ENCODE assay signal across 8 cellular contexts in the genomic region with DNA sequence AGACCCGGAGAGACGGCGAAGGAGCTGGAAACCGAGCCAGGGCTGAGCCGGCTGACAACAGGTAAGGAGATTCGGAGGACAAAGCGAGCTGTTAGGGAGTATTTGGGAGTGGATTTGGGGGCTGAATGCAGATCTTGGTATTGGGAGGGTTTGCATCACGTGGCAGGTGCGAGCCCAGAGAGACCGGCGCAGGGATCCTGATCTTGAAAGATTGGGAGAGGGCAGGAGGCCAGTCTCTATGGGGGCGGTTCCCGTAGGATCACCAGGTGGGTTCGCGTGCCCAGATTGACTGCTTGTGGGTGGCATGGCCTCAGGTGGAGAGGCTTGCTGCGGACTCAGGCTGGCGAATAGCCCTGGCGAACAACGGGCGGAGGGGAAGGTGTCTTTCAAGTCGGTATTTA. TPM values are rescaled to one million over a fixed set of nuclear protein-coding genes. Genes with fewer than 3 reads are reported as not detected.
DNase-seq lines count a peak whose midpoint lies in the region; ATAC-seq, FAIRE-seq and TF ChIP-seq lines count a peak whose summit lies in the region.

No MANE protein-coding gene starts in this region.

- TF ChIP-seq RAD21 in liver (IDR thresholded peaks at IDR 0.05) (no peak), HepG2 (CRISPR knock-in tag; IDR thresholded peaks at IDR 0.05) (no peak)

- WGBS in liver, result 8% methylated on average over 21 of the region's 21 CpGs
- 90% methylated on average over 21 of the region's 21 CpGs for WGBS in HepG2 (ENCODE audit: low lambda C conversion rate)
- WGBS in aorta, 2 donors, result 0 to 1% methylated on average over 21 of the region's 21 CpGs

- H3K9ac ChIP-seq in liver (ENCODE audit: low read depth in 1 of 2, low read length in 2 of 2) (peak overlapping the region in 1 of 2 donors; percentile 21), HepG2 (ENCODE audit: insufficient read depth, low read depth, low read length) (no peak overlapping the region)

- TF ChIP-seq CTCF in liver (IDR thresholded peaks at IDR 0.05; ENCODE audit: low read depth, low read length, missing input control) (no peak), HepG2 (CRISPR knock-in tag; IDR thresholded peaks at IDR 0.05) (no peak), chondrocyte (IDR thresholded peaks at IDR 0.05) (no peak)

- DNase-seq in HepG2 (ENCODE audit: low spot score) (no peak), chondrocyte (ENCODE audit: low spot score) (no peak), mucosa of gallbladder (ENCODE audit: low spot score) (peak; percentile 19), aorta (peak in 1 of 2 donors; percentile 81), NCI-H1417 treated with DMSO at 0.1 percent for 48 hours (lab: John Stamatoyannopoulos, UW) (no peak), HAP-1 (ENCODE audit: low spot score in 2 of 2) (no peak)
- no peak for DNase-seq in activated CD4-positive, CD25-positive, alpha-beta regulatory T cell (lab: John Stamatoyannopoulos, UW)

- H3K79me2 ChIP-seq in HepG2 (ENCODE audit: insufficient read depth, low read length), result no peaks in the 10 kb centered on the region

- in situ Hi-C loops in HepG2 (cut with HindIII; ENCODE audit: extremely low pct_ligation_motif_present, low pct_unique_long_range_greater_than_20kb) (no loop called here), HAP-1 (cut with MboI; ENCODE audit: low sequenced_read_pairs) (no loop called here)

- CTCF ChIA-PET in HepG2 (lab: Yijun Ruan, JAX; ENCODE audit: low intra/inter-chr PET ratio, low total read pairs), result no interaction called here

- peaks cover 18% of the 10 kb centered on the region for H3K4me1 Mint-ChIP-seq in chondrocyte (ENCODE audit: low read depth)

- no peak for TF ChIP-seq EP300 in HepG2 (IDR thresholded peaks at IDR 0.05; ENCODE audit: low read depth in 2 of 2, low read length in 2 of 2)
- no peak for TF ChIP-seq EP300 in HepG2 (CRISPR knock-in tag; IDR thresholded peaks at IDR 0.05; ENCODE audit: borderline replicate concordance)

- no peaks in the 10 kb centered on the region for H3K9me3 ChIP-seq in liver (ENCODE audit: control insufficient read depth in 4 of 4, low read length in 3 of 4)
- no peaks in the 10 kb centered on the region for H3K9me3 ChIP-seq in HepG2 (ENCODE audit: low read length)
- no peaks in the 10 kb centered on the region for H3K9me3 ChIP-seq in aorta (ENCODE audit: control insufficient read depth, low read length)
- H3K9me3 ChIP-seq in HAP-1, result no peaks in the 10 kb centered on the region

- TF ChIP-seq POLR2A in HepG2 (IDR thresholded peaks at IDR 0.05; ENCODE audit: insufficient read depth in 1 of 2, low read depth in 2 of 2, low read length in 2 of 2), result no peak

- H3K4me3 Mint-ChIP-seq in chondrocyte (ENCODE audit: unreplicated experiment), result peak overlapping the region; percentile 79

- peak overlapping the region; percentile 4 to 79 for H3K27ac ChIP-seq in liver (ENCODE audit: low read depth in 1 of 2, low read length in 2 of 2)
- H3K27ac ChIP-seq in HepG2 (ENCODE audit: extremely low read length, insufficient read depth, low read length), result no peak overlapping the region
- H3K27ac ChIP-seq in aorta (ENCODE audit: low read depth in 1 of 2, low read length in 2 of 2), result peak overlapping the region in 1 of 2 donors; percentile 80

- H3K4me3 ChIP-seq in liver (ENCODE audit: low read depth in 1 of 3, low read length in 3 of 3) (peak overlapping the region in 2 of 3 donors; percentile 59 to 69), HepG2 (replicated peaks in 1 of 3; ENCODE audit: insufficient read depth in 1 of 3, low read depth in 2 of 3, low read length in 3 of 3) (no peak overlapping the region), aorta (ENCODE audit: low read length in 2 of 2) (peak overlapping the region; percentile 24 to 71), HAP-1 (no peak overlapping the region)

- intact Hi-C loops in HepG2 (cut with micrococcal nuclease; ENCODE audit: unreplicated experiment), result no loop called here
- intact Hi-C loops in aorta (cut with DNase I), result loop anchor here in 1 of 2 donors (5.0 kb wide), 1 partner anchor 35 kb away; no protein-coding TSS in a partner anchor

- H3K4me2 ChIP-seq in HepG2 (ENCODE audit: low read depth, low read length), result no peak overlapping the region

- BruUV-seq in HepG2 (replicated peaks; lab: Mats Ljungman, UMichigan), result no TSS peak

- peaks cover 19% of the 10 kb centered on the region for H3K36me3 Mint-ChIP-seq in chondrocyte (ENCODE audit: low read depth)

- H3K4me1 ChIP-seq in liver (ENCODE audit: control insufficient read depth in 4 of 4, insufficient read depth in 4 of 4, low read length in 3 of 4) (peaks cover 7 to 59% (median 53%) of the 10 kb centered on the region in 4 donors), HepG2 (ENCODE audit: insufficient read depth, low read length) (peaks cover 33% of the 10 kb centered on the region), aorta (ENCODE audit: control insufficient read depth in 1 of 2, insufficient read depth in 2 of 2, low read length in 2 of 2) (no peaks in the 10 kb centered on the region), HAP-1 (no peaks in the 10 kb centered on the region)

- H3K27me3 ChIP-seq in liver (ENCODE audit: control insufficient read depth in 4 of 4, insufficient read depth in 4 of 4, low read length in 3 of 4) (no peaks in the 10 kb centered on the region), HepG2 (ENCODE audit: control insufficient read depth in 1 of 2, insufficient read depth in 2 of 2, low read length in 2 of 2) (peaks cover 0 to 5% of the 10 kb centered on the region in 2 experiments; a peak in 1 of 5 replicates), aorta (ENCODE audit: control insufficient read depth in 1 of 2, insufficient read depth in 2 of 2, low read length in 1 of 2) (no peaks in the 10 kb centered on the region), HAP-1 (ENCODE audit: low read depth) (0 out of 2 replicates have a peak, but pooled peaks cover 3% of the 10 kb centered on the region)

- no peaks in the 10 kb centered on the region for H3K27me3 Mint-ChIP-seq in chondrocyte (ENCODE audit: low read depth)

- no peak overlapping the region for H2AFZ ChIP-seq in HepG2 (ENCODE audit: low read length)

- ATAC-seq in HepG2 (no peak), aorta (ENCODE audit: low FRiP score) (no peak)

- H4K20me1 ChIP-seq in HepG2 (ENCODE audit: insufficient read depth, low read length), result no peaks in the 10 kb centered on the region

- H3K27ac Mint-ChIP-seq in chondrocyte (ENCODE audit: unreplicated experiment), result peak overlapping the region; percentile 86

- no peak for FAIRE-seq in HepG2 (lab: Jason Lieb, UNC)

- H3K36me3 ChIP-seq in liver (ENCODE audit: control insufficient read depth in 4 of 4, insufficient read depth in 3 of 4, low read depth in 1 of 4, low read length in 3 of 4) (peaks cover 0 to 8% (median 8%) of the 10 kb centered on the region in 4 donors), HepG2 (replicated peaks in 1 of 2; ENCODE audit: control insufficient read depth in 1 of 2, insufficient read depth in 2 of 2, low read length in 2 of 2) (no peaks in the 10 kb centered on the region), aorta (ENCODE audit: control insufficient read depth in 1 of 2, insufficient read depth in 2 of 2, low read length in 1 of 2) (peaks cover 0 to 2% of the 10 kb centered on the region in 2 donors), HAP-1 (replicated peaks) (no peaks in the 10 kb centered on the region)

- POLR2A ChIA-PET in HepG2 (lab: Yijun Ruan, JAX), result no interaction called here

- H3K9me3 Mint-ChIP-seq in chondrocyte (ENCODE audit: low read depth), result no peaks in the 10 kb centered on the region

RNA-seq across cellular contexts. Expression of gene CIART, which starts 0.2 kb away (rescaled TPM):
- total RNA-seq in liver, result 1 to 10 TPM in 1 of 2 donors, under 1 TPM in 1; 0.51 to 1.8 TPM
- 1 to 10 TPM; 2.0 to 7.1 TPM for polyA plus RNA-seq in liver
- total RNA-seq in HepG2 (2016; rRNA removed; fragmentation: Illumina TruSeq; extraction: Trizol), result not detected in 2 replicates
- total RNA-seq in HepG2 (2016; cell fraction: cytosol; rRNA removed; fragmentation: Illumina TruSeq; extraction: Trizol; ENCODE audit: low read depth), result not detected in 2 replicates
- 0.09 TPM in 1 of 2 replicates, not detected in the other for total RNA-seq in HepG2 (2016; cell fraction: insoluble cytoplasmic fraction; rRNA removed; fragmentation: Illumina TruSeq; extraction: Trizol)
- not detected in 2 replicates for total RNA-seq in HepG2 (2016; cell fraction: membrane; rRNA removed; fragmentation: Illumina TruSeq; extraction: Trizol)
- not detected in 2 replicates for total RNA-seq in HepG2 (2016; cell fraction: nucleus; rRNA removed; fragmentation: Illumina TruSeq; extraction: Trizol)
- polyA plus RNA-seq in HepG2 (2011; rRNA removed), result 0.48 and 0.58 TPM in 2 replicates
- polyA plus RNA-seq in HepG2 (2011; cell fraction: cytosol; rRNA removed), result 0.12 and 0.26 TPM in 2 replicates
- 1.6 and 2.1 TPM in 2 replicates for polyA plus RNA-seq in HepG2 (2011; cell fraction: nucleus; rRNA removed)
- 0.39 and 0.40 TPM in 2 replicates for polyA plus RNA-seq in HepG2 (2012)
- not detected in 2 replicates for polyA plus RNA-seq in HepG2 (2016; cell fraction: cytosol; fragmentation: Illumina TruSeq; extraction: Trizol; ENCODE audit: low read depth)
- not detected in 2 replicates for polyA plus RNA-seq in HepG2 (2016; cell fraction: insoluble cytoplasmic fraction; fragmentation: Illumina TruSeq; extraction: Trizol; ENCODE audit: low read depth)
- not detected in 2 replicates for polyA plus RNA-seq in HepG2 (2016; cell fraction: membrane; fragmentation: Illumina TruSeq; extraction: Trizol; ENCODE audit: low read depth)
- 0.86 and 1.5 TPM in 2 replicates for polyA plus RNA-seq in HepG2 (2016; cell fraction: nucleus; fragmentation: Illumina TruSeq; extraction: Trizol; ENCODE audit: insufficient read depth, low read depth)
- polyA minus RNA-seq in HepG2 (2011; rRNA and poly(A)+ RNA removed; ENCODE audit: low replicate concordance), result 1.0 TPM in 2 replicates
- polyA minus RNA-seq in HepG2 (2011; cell fraction: cytosol; rRNA and poly(A)+ RNA removed), result not detected in 2 replicates
- polyA minus RNA-seq in HepG2 (2011; cell fraction: nucleus; rRNA and poly(A)+ RNA removed), result not detected in 2 replicates
- 3.1 to 3.9 TPM (median 3.1 TPM) in 3 replicates for total RNA-seq in chondrocyte
- total RNA-seq in mucosa of gallbladder, result 7.7 TPM
- 1 to 10 TPM; 3.0 to 6.6 TPM for total RNA-seq in aorta
- 10 to 100 TPM in 1 of 2 donors, 1 to 10 TPM in 1; 5.3 to 18.0 TPM for polyA plus RNA-seq in aorta

RNA-seq across cellular contexts. Expression of gene C1orf54, which starts 10.0 kb away (rescaled TPM):
- 10 to 100 TPM in 1 of 2 donors, 1 to 10 TPM in 1; 2.3 to 10.8 TPM for total RNA-seq in liver
- 1 to 10 TPM; 3.3 to 5.6 TPM for polyA plus RNA-seq in liver
- 0.28 and 0.35 TPM in 2 replicates for total RNA-seq in HepG2 (2016; rRNA removed; fragmentation: Illumina TruSeq; extraction: Trizol)
- 0.71 TPM in 1 of 2 replicates, not detected in the other for total RNA-seq in HepG2 (2016; cell fraction: cytosol; rRNA removed; fragmentation: Illumina TruSeq; extraction: Trizol; ENCODE audit: low read depth)
- total RNA-seq in HepG2 (2016; cell fraction: insoluble cytoplasmic fraction; rRNA removed; fragmentation: Illumina TruSeq; extraction: Trizol), result 0.26 TPM in 1 of 2 replicates, not detected in the other
- 0.53 and 0.86 TPM in 2 replicates for total RNA-seq in HepG2 (2016; cell fraction: membrane; rRNA removed; fragmentation: Illumina TruSeq; extraction: Trizol)
- total RNA-seq in HepG2 (2016; cell fraction: nucleus; rRNA removed; fragmentation: Illumina TruSeq; extraction: Trizol), result 0.53 TPM in 1 of 2 replicates, not detected in the other
- 0.27 and 0.44 TPM in 2 replicates for polyA plus RNA-seq in HepG2 (2011; rRNA removed)
- polyA plus RNA-seq in HepG2 (2011; cell fraction: cytosol; rRNA removed), result 0.09 and 0.18 TPM in 2 replicates
- 1.00 and 1.1 TPM in 2 replicates for polyA plus RNA-seq in HepG2 (2011; cell fraction: nucleus; rRNA removed)
- 0.60 and 0.94 TPM in 2 replicates for polyA plus RNA-seq in HepG2 (2012)
- polyA plus RNA-seq in HepG2 (2016; cell fraction: cytosol; fragmentation: Illumina TruSeq; extraction: Trizol; ENCODE audit: low read depth), result not detected in 2 replicates
- not detected in 2 replicates for polyA plus RNA-seq in HepG2 (2016; cell fraction: insoluble cytoplasmic fraction; fragmentation: Illumina TruSeq; extraction: Trizol; ENCODE audit: low read depth)
- polyA plus RNA-seq in HepG2 (2016; cell fraction: membrane; fragmentation: Illumina TruSeq; extraction: Trizol; ENCODE audit: low read depth), result 0.60 TPM in 1 of 2 replicates, not detected in the other
- polyA plus RNA-seq in HepG2 (2016; cell fraction: nucleus; fragmentation: Illumina TruSeq; extraction: Trizol; ENCODE audit: insufficient read depth, low read depth), result 1.0 and 1.3 TPM in 2 replicates
- polyA minus RNA-seq in HepG2 (2011; rRNA and poly(A)+ RNA removed; ENCODE audit: low replicate concordance), result 0.30 TPM in 1 of 2 replicates, not detected in the other
- not detected in 2 replicates for polyA minus RNA-seq in HepG2 (2011; cell fraction: cytosol; rRNA and poly(A)+ RNA removed)
- polyA minus RNA-seq in HepG2 (2011; cell fraction: nucleus; rRNA and poly(A)+ RNA removed), result 0.39 TPM in 1 of 2 replicates, not detected in the other
- 29.0 to 31.9 TPM (median 31.0 TPM) in 3 replicates for total RNA-seq in chondrocyte
- total RNA-seq in mucosa of gallbladder, result 26.8 TPM
- total RNA-seq in aorta, result 10 to 100 TPM; 33.0 to 34.9 TPM
- 100 to 1,000 TPM; 102 to 278 TPM for polyA plus RNA-seq in aorta

RNA-seq across cellular contexts. Expression of gene MRPS21, which starts 11.1 kb away (rescaled TPM):
- total RNA-seq in liver, result 10 to 100 TPM; 15.0 to 16.7 TPM
- polyA plus RNA-seq in liver, result 10 to 100 TPM; 29.1 to 56.5 TPM
- total RNA-seq in HepG2 (2016; rRNA removed; fragmentation: Illumina TruSeq; extraction: Trizol), result 64.2 and 77.5 TPM in 2 replicates
- 40.5 and 42.6 TPM in 2 replicates for total RNA-seq in HepG2 (2016; cell fraction: cytosol; rRNA removed; fragmentation: Illumina TruSeq; extraction: Trizol; ENCODE audit: low read depth)
- 62.6 and 85.6 TPM in 2 replicates for total RNA-seq in HepG2 (2016; cell fraction: insoluble cytoplasmic fraction; rRNA removed; fragmentation: Illumina TruSeq; extraction: Trizol)
- total RNA-seq in HepG2 (2016; cell fraction: membrane; rRNA removed; fragmentation: Illumina TruSeq; extraction: Trizol), result 30.6 and 38.4 TPM in 2 replicates
- 36.8 and 44.4 TPM in 2 replicates for total RNA-seq in HepG2 (2016; cell fraction: nucleus; rRNA removed; fragmentation: Illumina TruSeq; extraction: Trizol)
- 51.6 and 59.4 TPM in 2 replicates for polyA plus RNA-seq in HepG2 (2011; rRNA removed)
- polyA plus RNA-seq in HepG2 (2011; cell fraction: cytosol; rRNA removed), result 36.0 and 48.0 TPM in 2 replicates
- polyA plus RNA-seq in HepG2 (2011; cell fraction: nucleus; rRNA removed), result 69.3 and 69.6 TPM in 2 replicates
- polyA plus RNA-seq in HepG2 (2012), result 32.8 and 49.3 TPM in 2 replicates
- polyA plus RNA-seq in HepG2 (2016; cell fraction: cytosol; fragmentation: Illumina TruSeq; extraction: Trizol; ENCODE audit: low read depth), result 35.9 and 42.1 TPM in 2 replicates
- polyA plus RNA-seq in HepG2 (2016; cell fraction: insoluble cytoplasmic fraction; fragmentation: Illumina TruSeq; extraction: Trizol; ENCODE audit: low read depth), result 91.5 and 106 TPM in 2 replicates
- 33.5 and 39.5 TPM in 2 replicates for polyA plus RNA-seq in HepG2 (2016; cell fraction: membrane; fragmentation: Illumina TruSeq; extraction: Trizol; ENCODE audit: low read depth)
- polyA plus RNA-seq in HepG2 (2016; cell fraction: nucleus; fragmentation: Illumina TruSeq; extraction: Trizol; ENCODE audit: insufficient read depth, low read depth), result 72.6 and 80.6 TPM in 2 replicates
- polyA minus RNA-seq in HepG2 (2011; rRNA and poly(A)+ RNA removed; ENCODE audit: low replicate concordance), result 18.9 and 44.4 TPM in 2 replicates
- 11.5 and 13.8 TPM in 2 replicates for polyA minus RNA-seq in HepG2 (2011; cell fraction: cytosol; rRNA and poly(A)+ RNA removed)
- 17.5 and 22.9 TPM in 2 replicates for polyA minus RNA-seq in HepG2 (2011; cell fraction: nucleus; rRNA and poly(A)+ RNA removed)
- 56.4 to 68.3 TPM (median 58.5 TPM) in 3 replicates for total RNA-seq in chondrocyte
- 58.9 TPM for total RNA-seq in mucosa of gallbladder
- 10 to 100 TPM; 39.6 to 44.9 TPM for total RNA-seq in aorta
- 10 to 100 TPM; 91.9 to 98.9 TPM for polyA plus RNA-seq in aorta

RNA-seq across cellular contexts. Expression of gene APH1A, which starts 13.7 kb away (rescaled TPM):
- 10 to 100 TPM; 48.9 to 65.3 TPM for total RNA-seq in liver
- 10 to 100 TPM; 25.1 to 93.6 TPM for polyA plus RNA-seq in liver
- 87.1 and 130 TPM in 2 replicates for total RNA-seq in HepG2 (2016; rRNA removed; fragmentation: Illumina TruSeq; extraction: Trizol)
- 211 and 212 TPM in 2 replicates for total RNA-seq in HepG2 (2016; cell fraction: cytosol; rRNA removed; fragmentation: Illumina TruSeq; extraction: Trizol; ENCODE audit: low read depth)
- total RNA-seq in HepG2 (2016; cell fraction: insoluble cytoplasmic fraction; rRNA removed; fragmentation: Illumina TruSeq; extraction: Trizol), result 82.3 and 135 TPM in 2 replicates
- total RNA-seq in HepG2 (2016; cell fraction: membrane; rRNA removed; fragmentation: Illumina TruSeq; extraction: Trizol), result 328 and 336 TPM in 2 replicates
- 62.9 and 69.3 TPM in 2 replicates for total RNA-seq in HepG2 (2016; cell fraction: nucleus; rRNA removed; fragmentation: Illumina TruSeq; extraction: Trizol)
- polyA plus RNA-seq in HepG2 (2011; rRNA removed), result 114 and 128 TPM in 2 replicates
- 147 and 155 TPM in 2 replicates for polyA plus RNA-seq in HepG2 (2011; cell fraction: cytosol; rRNA removed)
- 66.3 and 72.5 TPM in 2 replicates for polyA plus RNA-seq in HepG2 (2011; cell fraction: nucleus; rRNA removed)
- 64.3 and 72.9 TPM in 2 replicates for polyA plus RNA-seq in HepG2 (2012)
- polyA plus RNA-seq in HepG2 (2016; cell fraction: cytosol; fragmentation: Illumina TruSeq; extraction: Trizol; ENCODE audit: low read depth), result 233 and 246 TPM in 2 replicates
- polyA plus RNA-seq in HepG2 (2016; cell fraction: insoluble cytoplasmic fraction; fragmentation: Illumina TruSeq; extraction: Trizol; ENCODE audit: low read depth), result 88.7 and 93.9 TPM in 2 replicates
- polyA plus RNA-seq in HepG2 (2016; cell fraction: membrane; fragmentation: Illumina TruSeq; extraction: Trizol; ENCODE audit: low read depth), result 303 and 317 TPM in 2 replicates
- 98.2 and 104 TPM in 2 replicates for polyA plus RNA-seq in HepG2 (2016; cell fraction: nucleus; fragmentation: Illumina TruSeq; extraction: Trizol; ENCODE audit: insufficient read depth, low read depth)
- polyA minus RNA-seq in HepG2 (2011; rRNA and poly(A)+ RNA removed; ENCODE audit: low replicate concordance), result 192 and 286 TPM in 2 replicates
- 48.6 and 50.4 TPM in 2 replicates for polyA minus RNA-seq in HepG2 (2011; cell fraction: cytosol; rRNA and poly(A)+ RNA removed)
- polyA minus RNA-seq in HepG2 (2011; cell fraction: nucleus; rRNA and poly(A)+ RNA removed), result 43.1 and 56.2 TPM in 2 replicates
- 83.0 to 99.5 TPM (median 89.7 TPM) in 3 replicates for total RNA-seq in chondrocyte
- total RNA-seq in mucosa of gallbladder, result 145 TPM
- 10 to 100 TPM; 69.9 to 82.9 TPM for total RNA-seq in aorta
- 10 to 100 TPM; 67.8 to 75.8 TPM for polyA plus RNA-seq in aorta

RNA-seq across cellular contexts. Expression of gene CA14, which starts 25.0 kb away (rescaled TPM):
- total RNA-seq in liver (1 to 10 TPM in 1 of 2 donors, under 1 TPM in 1; 0.42 to 2.7 TPM), HepG2 (2016; rRNA removed; fragmentation: Illumina TruSeq; extraction: Trizol) (0.94 and 2.4 TPM in 2 replicates), chondrocyte (not detected in 3 replicates), mucosa of gallbladder (2.4 TPM), aorta (not detected)
- polyA plus RNA-seq in liver (1 to 10 TPM in 1 of 2 donors, under 1 TPM in 1; 0.22 to 2.0 TPM), HepG2 (2011; rRNA removed) (7.7 and 8.5 TPM in 2 replicates), aorta (not detected)
- 0.40 and 0.71 TPM in 2 replicates for total RNA-seq in HepG2 (2016; cell fraction: cytosol; rRNA removed; fragmentation: Illumina TruSeq; extraction: Trizol; ENCODE audit: low read depth)
- total RNA-seq in HepG2 (2016; cell fraction: insoluble cytoplasmic fraction; rRNA removed; fragmentation: Illumina TruSeq; extraction: Trizol), result 1.3 and 2.5 TPM in 2 replicates
- total RNA-seq in HepG2 (2016; cell fraction: membrane; rRNA removed; fragmentation: Illumina TruSeq; extraction: Trizol), result 1.1 and 1.3 TPM in 2 replicates
- 1.7 and 1.9 TPM in 2 replicates for total RNA-seq in HepG2 (2016; cell fraction: nucleus; rRNA removed; fragmentation: Illumina TruSeq; extraction: Trizol)
- 6.6 and 7.2 TPM in 2 replicates for polyA plus RNA-seq in HepG2 (2011; cell fraction: cytosol; rRNA removed)
- polyA plus RNA-seq in HepG2 (2011; cell fraction: nucleus; rRNA removed), result 3.9 and 4.1 TPM in 2 replicates
- 4.9 and 9.1 TPM in 2 replicates for polyA plus RNA-seq in HepG2 (2012)
- 0.57 and 0.61 TPM in 2 replicates for polyA plus RNA-seq in HepG2 (2016; cell fraction: cytosol; fragmentation: Illumina TruSeq; extraction: Trizol; ENCODE audit: low read depth)
- 1.4 and 2.0 TPM in 2 replicates for polyA plus RNA-seq in HepG2 (2016; cell fraction: insoluble cytoplasmic fraction; fragmentation: Illumina TruSeq; extraction: Trizol; ENCODE audit: low read depth)
- 0.98 and 1.3 TPM in 2 replicates for polyA plus RNA-seq in HepG2 (2016; cell fraction: membrane; fragmentation: Illumina TruSeq; extraction: Trizol; ENCODE audit: low read depth)
- polyA plus RNA-seq in HepG2 (2016; cell fraction: nucleus; fragmentation: Illumina TruSeq; extraction: Trizol; ENCODE audit: insufficient read depth, low read depth), result 5.9 and 6.9 TPM in 2 replicates
- 0.87 and 5.2 TPM in 2 replicates for polyA minus RNA-seq in HepG2 (2011; rRNA and poly(A)+ RNA removed; ENCODE audit: low replicate concordance)
- polyA minus RNA-seq in HepG2 (2011; cell fraction: cytosol; rRNA and poly(A)+ RNA removed), result 1.5 and 2.9 TPM in 2 replicates
- 2.0 and 2.1 TPM in 2 replicates for polyA minus RNA-seq in HepG2 (2011; cell fraction: nucleus; rRNA and poly(A)+ RNA removed)

Comparison
In these comparisons a context has a peak if more than half of its experiments do, and no peak if none do; other contexts are left out.
1. H3K4me3 ChIP-seq: peak in liver (2 of 3) and aorta (2 of 2); none in HepG2 (0 of 3) and HAP-1 (single experiment).